ENCODE assay signal across 18 cellular contexts in the genomic region with DNA sequence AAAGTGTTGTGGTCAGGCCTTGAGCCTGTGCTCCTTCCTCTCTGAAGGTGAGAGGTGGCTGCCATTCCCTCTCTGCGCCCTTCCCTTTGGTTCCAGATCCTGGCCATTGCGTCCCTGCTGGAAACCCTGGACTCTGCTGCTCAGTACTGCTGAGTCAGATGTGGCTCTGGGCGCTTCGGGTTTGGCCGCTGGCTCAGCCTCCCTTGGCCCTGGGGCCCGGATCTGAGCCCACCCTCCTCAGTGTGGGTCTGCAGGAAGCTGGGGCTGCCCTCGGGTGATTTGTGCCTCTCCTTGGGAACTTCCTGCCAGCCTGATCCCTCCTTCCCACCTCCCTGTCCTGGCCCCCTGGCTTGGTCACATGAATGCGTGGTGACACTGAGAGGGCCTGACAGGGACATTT. TPM values are rescaled to one million over a fixed set of nuclear protein-coding genes. Genes with fewer than 3 reads are reported as not detected.
DNase-seq lines count a peak whose midpoint lies in the region; TF ChIP-seq lines count a peak whose summit lies in the region.
"Had no signal": no experiment of that assay in that cellular context is flagged by ENCODE, and none has a peak within 500 bp of the region (broad histone marks: within the 10 kb centered on the region; RNA-seq: fewer than 3 reads in every experiment).

No MANE protein-coding gene starts in this region.

- H3K27ac Mint-ChIP-seq in MCF 10A (ENCODE audit: low read depth, unreplicated experiment) (peak overlapping the region; percentile 50), endothelial cell (ENCODE audit: unreplicated experiment) (peak overlapping the region; percentile 24)
- H3K27ac Mint-ChIP-seq: CD4-positive, alpha-beta memory T cell; GM23338 had no signal

- H3K36me3 Mint-ChIP-seq in MCF 10A (ENCODE audit: insufficient read depth, unreplicated experiment) (peaks cover 84% of the 10 kb centered on the region), endothelial cell (ENCODE audit: low read depth, unreplicated experiment) (peaks cover 32% of the 10 kb centered on the region)

- TF ChIP-seq POLR2A in breast epithelium (IDR thresholded peaks at IDR 0.05) = no peak

- H3K4me1 Mint-ChIP-seq in MCF 10A (ENCODE audit: insufficient read depth, unreplicated experiment) = no peaks in the 10 kb centered on the region
- H3K4me1 Mint-ChIP-seq in endothelial cell (ENCODE audit: unreplicated experiment) = peaks cover 27% of the 10 kb centered on the region

- H3K9me3 ChIP-seq in breast epithelium = no peaks in the 10 kb centered on the region

- H3K4me3 Mint-ChIP-seq in MCF 10A (ENCODE audit: unreplicated experiment) (no peak overlapping the region), endothelial cell (ENCODE audit: unreplicated experiment) (no peak overlapping the region)
- H3K4me3 Mint-ChIP-seq: CD4-positive, alpha-beta memory T cell; GM23338 had no signal

- H3K27me3 ChIP-seq in breast epithelium = no peaks in the 10 kb centered on the region

- intact Hi-C loops in MCF 10A (cut with micrococcal nuclease) = loop anchor here (5.0 kb wide), 1 partner anchor 50 kb away; no protein-coding TSS in a partner anchor
- intact Hi-C loops in breast epithelium (cut with DNase I; ENCODE audit: low total_unique reads) = no loop called here

- CTCF ChIA-PET in MCF 10A (lab: Yijun Ruan, JAX) = interaction anchor here (0.6 to 5.3 kb wide), 22 partner anchors 9 to 804 kb away, joined by 3 to 79 read pairs (median 4); no protein-coding TSS in a partner anchor

- POLR2A ChIA-PET in MCF 10A (lab: Yijun Ruan, JAX) = no interaction called here

- no peaks in the 10 kb centered on the region for H3K36me3 ChIP-seq in breast epithelium

- H3K4me1 ChIP-seq in breast epithelium = no peaks in the 10 kb centered on the region

- BruUV-seq in MCF 10A (replicated peaks; lab: Mats Ljungman, UMichigan) = no TSS peak

- no peak overlapping the region for H3K27ac ChIP-seq in breast epithelium
- H3K27ac ChIP-seq: 22Rv1, PC-9, SK-N-MC had no signal

- TF ChIP-seq CTCF in MCF 10A (IDR thresholded peaks at IDR 0.05; ENCODE audit: unreplicated experiment) (no peak), breast epithelium (IDR thresholded peaks at IDR 0.05) (no peak), endothelial cell (IDR thresholded peaks at IDR 0.05; ENCODE audit: unreplicated experiment) (no peak)

- H3K9me3 Mint-ChIP-seq in MCF 10A (ENCODE audit: unreplicated experiment) (no peaks in the 10 kb centered on the region), endothelial cell (ENCODE audit: unreplicated experiment) (no peaks in the 10 kb centered on the region)
- H3K9me3 Mint-ChIP-seq: CD4-positive, alpha-beta memory T cell; GM23338 had no signal

- H3K4me3 ChIP-seq in breast epithelium = no peak overlapping the region
- H3K4me3 ChIP-seq: GM23338, PC-9, SK-N-MC had no signal

- H3K27me3 Mint-ChIP-seq in MCF 10A (ENCODE audit: insufficient read depth, unreplicated experiment) = no peaks in the 10 kb centered on the region
- peaks cover 18% of the 10 kb centered on the region for H3K27me3 Mint-ChIP-seq in endothelial cell (ENCODE audit: unreplicated experiment)
- H3K27me3 Mint-ChIP-seq: CD4-positive, alpha-beta memory T cell had no signal

- DNase-seq in MCF 10A (ENCODE audit: unreplicated experiment) = no peak
- no peak for DNase-seq in breast epithelium (ENCODE audit: low spot score in 2 of 2)
- peak; percentile 61 for DNase-seq in M059J (ENCODE audit: low read depth)
- no peak for DNase-seq in endothelial cell (ENCODE audit: low spot score)
- DNase-seq in retina = peak; percentile 67
- no peak for DNase-seq in stimulated activated CD4-positive, alpha-beta T cell treated with anti-CD3 and anti-CD28 coated beads, Interleukin-4, amount 100 ng/mL, for 1 hour
- DNase-seq in germinal center (ENCODE audit: low spot score) = no peak
- DNase-seq in epidermal melanocyte (ENCODE audit: insufficient read length, low spot score) = no peak
- DNase-seq: CD4-positive, alpha-beta memory T cell; DMS153; NCI-H1417; NCI-H187 treated with DMSO at 0.1 percent for 48 hours; NCI-H226; PC-9; Right ventricle myocardium superior had no signal

RNA-seq across cellular contexts. Expression of a gene that starts 32.2 kb away (rescaled TPM):
- total RNA-seq in MCF 10A (2022) = 309 and 464 TPM in 2 replicates
- total RNA-seq in breast epithelium = 10 to 100 TPM; 43.3 to 85.5 (median 67.5) TPM
- total RNA-seq in M059J (2014; rRNA removed; shearing (Covaris generic)) = 258 and 330 TPM in 2 replicates
- total RNA-seq in endothelial cell (ENCODE audit: unreplicated experiment) = 199 TPM

RNA-seq across cellular contexts. Expression of a gene that starts 43.2 kb away (rescaled TPM):
- total RNA-seq in MCF 10A (2022) = 0.07 TPM in 1 of 2 replicates, not detected in the other
- total RNA-seq in breast epithelium = not detected
- 0.02 TPM in 1 of 2 replicates, not detected in the other for total RNA-seq in M059J (2014; rRNA removed; shearing (Covaris generic))
- 1.5 TPM for total RNA-seq in endothelial cell (ENCODE audit: unreplicated experiment)
- total RNA-seq: CD4-positive, alpha-beta memory T cell; Right ventricle myocardium superior had no signal

Comparison
In these comparisons a context has a peak if more than half of its experiments do, and no peak if none do; other contexts are left out.
1. DNase-seq: peak in M059J (single experiment) and retina (single experiment); none in MCF 10A (single experiment), breast epithelium (0 of 2), endothelial cell (single experiment), stimulated activated CD4-positive, alpha-beta T cell treated with anti-CD3 and anti-CD28 coated beads, Interleukin-4, amount 100 ng/mL, for 1 hour (single experiment), germinal center (single experiment) and epidermal melanocyte (single experiment).